1 cellular context compared by ENCODE assay signal in genomic region chr9:79565245-79565644, GRCh38.
TF ChIP-seq lines count a peak whose summit lies in the region.

No MANE protein-coding gene starts in this region.

TF ChIP-seq in GM23338, 12 proteins besides CTCF, POLR2A, EP300 and RAD21 (continued from another document):
- TF ChIP-seq ETS1 (IDR thresholded peaks at IDR 0.05) (no peak), ZNF114 (CRISPR knock-in tag; IDR thresholded peaks at IDR 0.05) (no peak), ZNF331 (CRISPR knock-in tag; IDR thresholded peaks at IDR 0.05; ENCODE audit: low read depth) (no peak), EZH2 (IDR thresholded peaks at IDR 0.05; ENCODE audit: low read depth, unreplicated experiment) (no peak), EZH2phosphoT487 (IDR thresholded peaks at IDR 0.05; ENCODE audit: unreplicated experiment) (no peak), ZNF462 (CRISPR knock-in tag; IDR thresholded peaks at IDR 0.05) (no peak)
